Comparison of ENCODE assay signal across 25 cellular contexts in the genomic region with DNA sequence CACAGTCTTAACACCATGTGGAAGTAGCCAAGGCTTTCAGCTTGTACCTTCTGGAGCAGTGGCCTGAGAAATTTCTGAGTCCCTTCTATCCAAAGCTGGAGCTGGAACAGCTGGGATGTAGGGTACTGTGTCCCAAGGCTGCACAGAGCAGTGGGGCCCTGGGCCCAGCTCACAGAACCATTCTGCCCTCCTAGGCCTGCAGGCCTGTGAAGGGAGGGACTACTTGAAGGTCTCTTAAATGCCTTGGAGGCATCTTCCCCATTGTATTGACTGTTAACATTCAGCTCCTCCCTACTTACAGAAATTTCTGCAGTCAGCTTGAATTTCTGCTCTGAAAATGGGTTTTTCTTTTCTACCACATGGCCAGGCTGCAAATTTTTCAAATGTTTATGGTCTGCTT.
"Had no signal": no experiment of that assay in that cellular context is flagged by ENCODE, and none has a peak within 500 bp of the region (broad histone marks: within the 10 kb centered on the region; RNA-seq: fewer than 3 reads in every experiment).

No MANE protein-coding gene starts in this region.

- H3K4me3 Mint-ChIP-seq: memory B cell, mesothelial cell of epicardium had no signal

- ATAC-seq: esophagus mucosa, gastrocnemius medialis, heart right ventricle, left cardiac atrium, left lung, left ventricle myocardium superior, mucosa of descending colon had no signal

- H3K36me3 ChIP-seq: esophagus squamous epithelium, gastrocnemius medialis, heart right ventricle, left lung had no signal

- H3K4me3 ChIP-seq: coronary artery, dorsolateral prefrontal cortex, esophagus squamous epithelium, gastrocnemius medialis, heart right ventricle, left lung, lung, mucosa of descending colon had no signal

- H3K36me3 Mint-ChIP-seq: memory B cell had no signal

- H3K27ac ChIP-seq: coronary artery, dorsolateral prefrontal cortex, epithelial cell of prostate, esophagus squamous epithelium, gastrocnemius medialis, heart right ventricle, left lung had no signal

- DNase-seq: dermis blood vessel endothelial cell; dorsolateral prefrontal cortex; effector CD4-positive, alpha-beta T cell; effector memory CD4-positive, alpha-beta T cell; erythroblast; esophagus squamous epithelium; foreskin fibroblast; foreskin melanocyte; gastrocnemius medialis; glutamatergic neuron; head of caudate nucleus; heart right ventricle; hippocampal formation; left cardiac atrium; left lung; left ventricle myocardium superior; mammary epithelial cell; mucosa of descending colon; naive B cell had no signal

- H3K4me1 ChIP-seq: esophagus squamous epithelium, gastrocnemius medialis, heart right ventricle, left lung had no signal

- H3K27me3 ChIP-seq: dorsolateral prefrontal cortex, esophagus squamous epithelium, gastrocnemius medialis, heart right ventricle, left lung had no signal

- H3K27me3 Mint-ChIP-seq: naive B cell had no signal

- H3K9me3 ChIP-seq: gastrocnemius medialis had no signal

- H3K27ac Mint-ChIP-seq: memory B cell, mesothelial cell of epicardium, naive B cell had no signal

- H3K4me1 Mint-ChIP-seq: memory B cell, naive B cell had no signal
